8 cellular contexts compared by ENCODE assay signal in genomic region chr18:23498877-23499570, GRCh38. TPM values are rescaled to one million over a fixed set of nuclear protein-coding genes. Genes with fewer than 3 reads are reported as not detected.
DNase-seq lines count a peak whose midpoint lies in the region; ATAC-seq and TF ChIP-seq lines count a peak whose summit lies in the region.

No MANE protein-coding gene starts in this region.

- H3K9me3 ChIP-seq in Peyer's patch (no peaks in the 10 kb centered on the region), tibial artery (no peaks in the 10 kb centered on the region)

- H3K4me1 ChIP-seq in Peyer's patch (peaks cover 0 to 6% (median 2%) of the 10 kb centered on the region in 4 donors), tibial artery (peaks cover 0 to 23% (median 10%) of the 10 kb centered on the region in 4 donors)

- H3K27ac Mint-ChIP-seq in IgD-negative memory B cell (peak overlapping the region; percentile 80 to 91 (median 83)), osteocyte (ENCODE audit: unreplicated experiment) (no peak overlapping the region)

- H3K27me3 ChIP-seq in Peyer's patch (no peaks in the 10 kb centered on the region), tibial artery (no peaks in the 10 kb centered on the region)

- H3K9me3 Mint-ChIP-seq in IgD-negative memory B cell (no peaks in the 10 kb centered on the region), osteocyte (ENCODE audit: unreplicated experiment) (no peaks in the 10 kb centered on the region)
- no peaks in the 10 kb centered on the region for H3K9me3 Mint-ChIP-seq in activated T-cell treated with anti-CD3 and anti-CD28 coated beads, Interleukin-2, amount 50 U/mL, for 4 hours

- H3K4me3 Mint-ChIP-seq in IgD-negative memory B cell (peak overlapping the region; percentile 68 to 82 (median 73)), osteocyte (ENCODE audit: unreplicated experiment) (no peak overlapping the region)
- H3K4me3 Mint-ChIP-seq in activated T-cell treated with anti-CD3 and anti-CD28 coated beads, Interleukin-2, amount 50 U/mL, for 4 hours = no peak overlapping the region

- TF ChIP-seq POLR2A in Peyer's patch (IDR thresholded peaks at IDR 0.05) = no peak

- TF ChIP-seq CTCF in AG10803 (conservative IDR thresholded peaks at IDR 0.05; ENCODE audit: low read length) = peak; percentile 90
- peak; percentile 54 to 82 (median 66) for TF ChIP-seq CTCF in Peyer's patch (IDR thresholded peaks at IDR 0.05)
- peak; percentile 93 for TF ChIP-seq CTCF in fibroblast of villous mesenchyme (IDR thresholded peaks at IDR 0.05; ENCODE audit: insufficient read depth, low read depth, low read length)
- TF ChIP-seq CTCF in osteocyte (IDR thresholded peaks at IDR 0.05) = peak; percentile 79
- peak; percentile 62 to 64 for TF ChIP-seq CTCF in tibial artery (IDR thresholded peaks at IDR 0.05)

- H3K4me1 Mint-ChIP-seq in IgD-negative memory B cell (peaks cover 41 to 53% (median 53%) of the 10 kb centered on the region in 3 donors), osteocyte (ENCODE audit: unreplicated experiment) (peaks cover 10% of the 10 kb centered on the region)
- peaks cover 26% of the 10 kb centered on the region for H3K4me1 Mint-ChIP-seq in activated T-cell treated with anti-CD3 and anti-CD28 coated beads, Interleukin-2, amount 50 U/mL, for 4 hours (ENCODE audit: low read depth)

- intact Hi-C loops in tibial artery (cut with DNase I; ENCODE audit: low total_unique reads) = no loop called here

- H3K36me3 ChIP-seq in Peyer's patch (no peaks in the 10 kb centered on the region), tibial artery (no peaks in the 10 kb centered on the region)

- peak; percentile 37 for ATAC-seq in GM18861 (IDR thresholded peaks at IDR 0.05; ENCODE audit: unreplicated experiment)
- peak; percentile 31 to 35 for ATAC-seq in activated T-cell treated with anti-CD3 and anti-CD28 coated beads, Interleukin-2, amount 50 U/mL, for 4 hours

- no peak overlapping the region for H3K4me3 ChIP-seq in AG10803 (ENCODE audit: low read length)
- no peak overlapping the region for H3K4me3 ChIP-seq in Peyer's patch
- H3K4me3 ChIP-seq in fibroblast of villous mesenchyme (ENCODE audit: low read depth, low read length) = no peak overlapping the region
- no peak overlapping the region for H3K4me3 ChIP-seq in tibial artery

- H3K27me3 Mint-ChIP-seq in IgD-negative memory B cell (no peaks in the 10 kb centered on the region), osteocyte (ENCODE audit: unreplicated experiment) (no peaks in the 10 kb centered on the region)
- no peaks in the 10 kb centered on the region for H3K27me3 Mint-ChIP-seq in activated T-cell treated with anti-CD3 and anti-CD28 coated beads, Interleukin-2, amount 50 U/mL, for 4 hours (ENCODE audit: low read depth)

- H3K27ac ChIP-seq in Peyer's patch (peak overlapping the region in 1 of 4 donors; percentile 11), tibial artery (peak overlapping the region; percentile 45 to 59)

- DNase-seq in AG10803 (ENCODE audit: low read depth) (peak; percentile 81), Peyer's patch (peak in 2 of 3 donors; percentile 72 to 87), fibroblast of villous mesenchyme (ENCODE audit: low read depth) (peak; percentile 94), osteocyte (ENCODE audit: extremely low spot score, unreplicated experiment) (no peak), tibial artery (peak; percentile 71 to 78)
- DNase-seq in activated T-cell treated with anti-CD3 and anti-CD28 coated beads, Interleukin-2, amount 50 U/mL, for 4 hours = peak; percentile 64

- H3K36me3 Mint-ChIP-seq in IgD-negative memory B cell = peaks cover 6% of the 10 kb centered on the region
- H3K36me3 Mint-ChIP-seq in activated T-cell treated with anti-CD3 and anti-CD28 coated beads, Interleukin-2, amount 50 U/mL, for 4 hours (ENCODE audit: insufficient read depth) = no peaks in the 10 kb centered on the region
- H3K36me3 Mint-ChIP-seq in osteocyte (ENCODE audit: unreplicated experiment) = no peaks in the 10 kb centered on the region

RNA-seq across cellular contexts. Expression of gene RMC1, which starts 4.3 kb away (rescaled TPM):
- 73.0 TPM for polyA plus RNA-seq in IgD-negative memory B cell
- 10 to 100 TPM; 15.7 to 42.2 (median 33.9) TPM for total RNA-seq in Peyer's patch
- total RNA-seq in activated T-cell treated with anti-CD3 and anti-CD28 coated beads, Interleukin-2, amount 50 U/mL, for 4 hours = 10 to 100 TPM; 36.3 to 47.6 (median 41.9) TPM
- total RNA-seq in fibroblast of villous mesenchyme = 19.0 and 32.0 TPM in 2 replicates
- 24.9 and 25.5 TPM in 2 replicates for total RNA-seq in osteocyte

RNA-seq across cellular contexts. Expression of gene RIOK3, which starts 45.9 kb away (rescaled TPM):
- 42.0 TPM for polyA plus RNA-seq in IgD-negative memory B cell
- total RNA-seq in Peyer's patch (100 to 1,000 TPM in 3 of 4 donors, 10 to 100 TPM in 1; 66.0 to 262 (median 160) TPM), fibroblast of villous mesenchyme (63.5 and 71.2 TPM in 2 replicates), osteocyte (54.7 and 55.7 TPM in 2 replicates)
- total RNA-seq in activated T-cell treated with anti-CD3 and anti-CD28 coated beads, Interleukin-2, amount 50 U/mL, for 4 hours = 10 to 100 TPM; 42.9 to 55.4 (median 50.8) TPM

Comparison
In these comparisons a context has a peak if more than half of its experiments do, and no peak if none do; other contexts are left out.
1. H3K4me3 Mint-ChIP-seq: peak in IgD-negative memory B cell (4 of 4); none in activated T-cell treated with anti-CD3 and anti-CD28 coated beads, Interleukin-2, amount 50 U/mL, for 4 hours (single experiment) and osteocyte (single experiment).
2. Peak in every context shown above with its lines, with median percentiles within 50 percentile points of each other: CTCF ChIP-seq.